2 cellular contexts compared by ENCODE assay signal in the genomic region with DNA sequence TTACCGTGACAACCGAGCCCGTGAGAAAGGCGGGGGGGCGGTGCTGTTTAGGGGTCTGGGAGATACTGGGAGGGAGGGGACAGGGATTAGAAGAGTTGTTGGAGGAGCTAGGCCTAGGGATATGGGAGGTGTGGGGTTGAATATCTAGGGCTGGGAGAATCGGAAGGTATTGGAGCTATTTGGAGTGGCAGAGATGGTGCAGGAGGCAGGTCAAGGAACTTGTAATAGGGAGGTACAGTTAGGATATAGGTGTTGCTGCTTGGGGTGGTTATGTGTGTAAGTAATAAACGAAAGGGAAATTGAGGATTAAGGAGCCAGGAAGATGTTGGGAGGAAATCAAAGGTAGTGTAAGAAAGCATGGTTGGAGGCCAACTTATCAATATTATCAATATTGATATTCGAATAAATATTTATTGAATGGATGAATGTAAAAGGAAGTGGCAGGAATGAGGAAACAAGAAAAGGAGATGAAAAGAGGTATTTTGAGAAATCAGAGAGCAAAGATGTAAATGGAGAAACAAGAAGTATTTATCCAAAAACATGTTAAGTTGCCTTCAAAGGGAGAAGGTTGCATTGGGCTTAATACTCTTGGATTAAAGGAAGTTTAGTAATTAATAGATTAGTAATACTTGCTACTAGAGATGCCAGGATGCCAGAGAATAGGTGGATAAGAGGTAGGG.
TF ChIP-seq lines count a peak whose summit lies in the region.

No MANE protein-coding gene starts in this region.

TF ChIP-seq in HCT116, 20 proteins besides CTCF, POLR2A, EP300 and RAD21 (continued from another document):
- TF ChIP-seq, protein P1, sequence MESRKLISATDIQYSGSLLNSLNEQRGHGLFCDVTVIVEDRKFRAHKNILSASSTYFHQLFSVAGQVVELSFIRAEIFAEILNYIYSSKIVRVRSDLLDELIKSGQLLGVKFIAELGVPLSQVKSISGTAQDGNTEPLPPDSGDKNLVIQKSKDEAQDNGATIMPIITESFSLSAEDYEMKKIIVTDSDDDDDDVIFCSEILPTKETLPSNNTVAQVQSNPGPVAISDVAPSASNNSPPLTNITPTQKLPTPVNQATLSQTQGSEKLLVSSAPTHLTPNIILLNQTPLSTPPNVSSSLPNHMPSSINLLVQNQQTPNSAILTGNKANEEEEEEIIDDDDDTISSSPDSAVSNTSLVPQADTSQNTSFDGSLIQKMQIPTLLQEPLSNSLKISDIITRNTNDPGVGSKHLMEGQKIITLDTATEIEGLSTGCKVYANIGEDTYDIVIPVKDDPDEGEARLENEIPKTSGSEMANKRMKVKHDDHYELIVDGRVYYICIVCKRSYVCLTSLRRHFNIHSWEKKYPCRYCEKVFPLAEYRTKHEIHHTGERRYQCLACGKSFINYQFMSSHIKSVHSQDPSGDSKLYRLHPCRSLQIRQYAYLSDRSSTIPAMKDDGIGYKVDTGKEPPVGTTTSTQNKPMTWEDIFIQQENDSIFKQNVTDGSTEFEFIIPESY (IDR thresholded peaks at IDR 0.05; ENCODE audit: extremely low read depth, insufficient replicate concordance, low read length) = no peak
- TF ChIP-seq ZNF274 (IDR thresholded peaks at IDR 0.05; ENCODE audit: low read depth, low read length) = no peak
- TF ChIP-seq CBX3 (IDR thresholded peaks at IDR 0.05; ENCODE audit: low read depth) = no peak
- TF ChIP-seq, protein P2, sequence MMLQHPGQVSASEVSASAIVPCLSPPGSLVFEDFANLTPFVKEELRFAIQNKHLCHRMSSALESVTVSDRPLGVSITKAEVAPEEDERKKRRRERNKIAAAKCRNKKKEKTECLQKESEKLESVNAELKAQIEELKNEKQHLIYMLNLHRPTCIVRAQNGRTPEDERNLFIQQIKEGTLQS (IDR thresholded peaks at IDR 0.05) = no peak
- no peak for TF ChIP-seq CEBPB (IDR thresholded peaks at IDR 0.05; ENCODE audit: low read depth)
- no peak for TF ChIP-seq ELF1 (IDR thresholded peaks at IDR 0.05; ENCODE audit: borderline replicate concordance, low read depth)
- no peak for TF ChIP-seq SRF (IDR thresholded peaks at IDR 0.05; ENCODE audit: low read depth)

TF ChIP-seq in WTC11, 78 proteins besides CTCF, POLR2A, EP300 and RAD21 (continued from another document):
- TF ChIP-seq, protein P3, sequence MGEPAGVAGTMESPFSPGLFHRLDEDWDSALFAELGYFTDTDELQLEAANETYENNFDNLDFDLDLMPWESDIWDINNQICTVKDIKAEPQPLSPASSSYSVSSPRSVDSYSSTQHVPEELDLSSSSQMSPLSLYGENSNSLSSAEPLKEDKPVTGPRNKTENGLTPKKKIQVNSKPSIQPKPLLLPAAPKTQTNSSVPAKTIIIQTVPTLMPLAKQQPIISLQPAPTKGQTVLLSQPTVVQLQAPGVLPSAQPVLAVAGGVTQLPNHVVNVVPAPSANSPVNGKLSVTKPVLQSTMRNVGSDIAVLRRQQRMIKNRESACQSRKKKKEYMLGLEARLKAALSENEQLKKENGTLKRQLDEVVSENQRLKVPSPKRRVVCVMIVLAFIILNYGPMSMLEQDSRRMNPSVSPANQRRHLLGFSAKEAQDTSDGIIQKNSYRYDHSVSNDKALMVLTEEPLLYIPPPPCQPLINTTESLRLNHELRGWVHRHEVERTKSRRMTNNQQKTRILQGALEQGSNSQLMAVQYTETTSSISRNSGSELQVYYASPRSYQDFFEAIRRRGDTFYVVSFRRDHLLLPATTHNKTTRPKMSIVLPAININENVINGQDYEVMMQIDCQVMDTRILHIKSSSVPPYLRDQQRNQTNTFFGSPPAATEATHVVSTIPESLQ (CRISPR knock-in tag; IDR thresholded peaks at IDR 0.05) = no peak
- TF ChIP-seq ZNF138 (CRISPR knock-in tag; conservative IDR thresholded peaks at IDR 0.05) (no peak), ZNF423 (CRISPR knock-in tag; IDR thresholded peaks at IDR 0.05) (no peak), FOXP1 (CRISPR knock-in tag; IDR thresholded peaks at IDR 0.05; ENCODE audit: borderline replicate concordance) (no peak), ZNF232 (CRISPR knock-in tag; IDR thresholded peaks at IDR 0.05) (no peak)
- TF ChIP-seq, protein P4, sequence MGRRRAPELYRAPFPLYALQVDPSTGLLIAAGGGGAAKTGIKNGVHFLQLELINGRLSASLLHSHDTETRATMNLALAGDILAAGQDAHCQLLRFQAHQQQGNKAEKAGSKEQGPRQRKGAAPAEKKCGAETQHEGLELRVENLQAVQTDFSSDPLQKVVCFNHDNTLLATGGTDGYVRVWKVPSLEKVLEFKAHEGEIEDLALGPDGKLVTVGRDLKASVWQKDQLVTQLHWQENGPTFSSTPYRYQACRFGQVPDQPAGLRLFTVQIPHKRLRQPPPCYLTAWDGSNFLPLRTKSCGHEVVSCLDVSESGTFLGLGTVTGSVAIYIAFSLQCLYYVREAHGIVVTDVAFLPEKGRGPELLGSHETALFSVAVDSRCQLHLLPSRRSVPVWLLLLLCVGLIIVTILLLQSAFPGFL (CRISPR knock-in tag; IDR thresholded peaks at IDR 0.05; ENCODE audit: borderline replicate concordance) = no peak
- TF ChIP-seq, protein P5, sequence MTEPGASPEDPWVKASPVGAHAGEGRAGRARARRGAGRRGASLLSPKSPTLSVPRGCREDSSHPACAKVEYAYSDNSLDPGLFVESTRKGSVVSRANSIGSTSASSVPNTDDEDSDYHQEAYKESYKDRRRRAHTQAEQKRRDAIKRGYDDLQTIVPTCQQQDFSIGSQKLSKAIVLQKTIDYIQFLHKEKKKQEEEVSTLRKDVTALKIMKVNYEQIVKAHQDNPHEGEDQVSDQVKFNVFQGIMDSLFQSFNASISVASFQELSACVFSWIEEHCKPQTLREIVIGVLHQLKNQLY (CRISPR knock-in tag; IDR thresholded peaks at IDR 0.05) = no peak
